14 cellular contexts compared by ENCODE assay signal in genomic region chr15:75182187-75183131, GRCh38. TPM values are rescaled to one million over a fixed set of nuclear protein-coding genes. Genes with fewer than 3 reads are reported as not detected.
DNase-seq lines count a peak whose midpoint lies in the region; ATAC-seq, FAIRE-seq and TF ChIP-seq lines count a peak whose summit lies in the region.
"Had no signal": no experiment of that assay in that cellular context is flagged by ENCODE, and none has a peak within 500 bp of the region (broad histone marks: within the 10 kb centered on the region; RNA-seq: fewer than 3 reads in every experiment).

No MANE protein-coding gene starts in this region.

- H4K91ac ChIP-seq in mesenchymal stem cell (ENCODE audit: low read length), result no peak overlapping the region

- H3K4me1 ChIP-seq in mesenchymal stem cell (ENCODE audit: control insufficient read depth, insufficient read depth, low read depth, low read length), result no peaks in the 10 kb centered on the region
- H3K4me1 ChIP-seq: parathyroid adenoma had no signal

- no peak overlapping the region for H2BK5ac ChIP-seq in mesenchymal stem cell (ENCODE audit: low read depth, low read length, poor library complexity, severe bottlenecking)

- no peak overlapping the region for H3K14ac ChIP-seq in mesenchymal stem cell (ENCODE audit: low read length in 2 of 2)

- 40% methylated on average over 10 of the region's 12 CpGs for WGBS in mesenchymal stem cell

- no peak overlapping the region for H2AFZ ChIP-seq in mesenchymal stem cell (ENCODE audit: low read depth, low read length)
- H2AFZ ChIP-seq: parathyroid adenoma had no signal

- ATAC-seq in GM18909 (IDR thresholded peaks at IDR 0.05; ENCODE audit: poor library complexity, unreplicated experiment), result no peak
- ATAC-seq: gastrocnemius medialis had no signal

- TF ChIP-seq CTCF in brain microvascular endothelial cell (IDR thresholded peaks at IDR 0.05; ENCODE audit: low read depth, low read length, missing control alignments), result peak; percentile 43

- no peak overlapping the region for H2BK12ac ChIP-seq in mesenchymal stem cell (ENCODE audit: low read length in 2 of 2)

- peak overlapping the region in 1 of 2 experiments; percentile 9 for H3K4ac ChIP-seq in mesenchymal stem cell (ENCODE audit: low read depth in 1 of 2, low read length in 2 of 2)

- H3K23ac ChIP-seq in mesenchymal stem cell (ENCODE audit: low read length in 2 of 2), result no peak overlapping the region

- no peak overlapping the region for H2BK15ac ChIP-seq in mesenchymal stem cell (ENCODE audit: low read depth, poor library complexity, severe bottlenecking)

- H3K4me3 ChIP-seq in H7 (ENCODE audit: insufficient read depth, low read depth, low read length), result no peak overlapping the region
- no peak overlapping the region for H3K4me3 ChIP-seq in brain microvascular endothelial cell (ENCODE audit: low read depth, low read length)
- H3K4me3 ChIP-seq in mesenchymal stem cell (ENCODE audit: insufficient read depth in 1 of 2, low read depth in 1 of 2, low read length in 2 of 2), result no peak overlapping the region
- H3K4me3 ChIP-seq: gastrocnemius medialis had no signal

- H3K27me3 ChIP-seq in H7 (ENCODE audit: control insufficient read depth, insufficient read depth, low read length) (peaks cover 13% of the 10 kb centered on the region), brain microvascular endothelial cell (replicated peaks) (no peaks in the 10 kb centered on the region), mesenchymal stem cell (ENCODE audit: control insufficient read depth in 1 of 2, insufficient read depth in 1 of 2, low read length in 2 of 2) (peaks cover 4 to 53% of the 10 kb centered on the region in 2 experiments)
- H3K27me3 ChIP-seq: BE2C had no signal

- no peaks in the 10 kb centered on the region for H3K79me1 ChIP-seq in mesenchymal stem cell (replicated peaks; ENCODE audit: low read length, poor library complexity, severe bottlenecking)

- FAIRE-seq in GM19239 (lab: Jason Lieb, UNC), result no peak

- no peaks in the 10 kb centered on the region for H3K9me3 ChIP-seq in mesenchymal stem cell (ENCODE audit: control insufficient read depth, low read length)
- H3K9me3 ChIP-seq: BE2C, gastrocnemius medialis had no signal

- no peak overlapping the region for H4K8ac ChIP-seq in mesenchymal stem cell (ENCODE audit: low read length)

- H3K18ac ChIP-seq in mesenchymal stem cell (ENCODE audit: low read depth in 1 of 2, low read length in 2 of 2), result peak overlapping the region in 1 of 2 experiments; percentile 15

- H3K36me3 ChIP-seq in H7 (replicated peaks; ENCODE audit: control insufficient read depth, insufficient read depth, low read length) (no peaks in the 10 kb centered on the region), brain microvascular endothelial cell (replicated peaks) (no peaks in the 10 kb centered on the region), mesenchymal stem cell (ENCODE audit: control insufficient read depth in 1 of 2, insufficient read depth in 2 of 2, low read depth in 1 of 2, low read length in 2 of 2) (no peaks in the 10 kb centered on the region)
- H3K36me3 ChIP-seq: BE2C, gastrocnemius medialis had no signal

- no peak overlapping the region for H3K4me2 ChIP-seq in mesenchymal stem cell (ENCODE audit: low read length, poor library complexity, severe bottlenecking)

- in situ Hi-C loops in brain microvascular endothelial cell (cut with HindIII; ENCODE audit: low pct_ligation_motif_present, low sequenced_read_pairs), result no loop called here

- H3K9ac ChIP-seq in mesenchymal stem cell (ENCODE audit: low read length), result no peak overlapping the region
- H3K9ac ChIP-seq: parathyroid adenoma had no signal

- H2BK120ac ChIP-seq in mesenchymal stem cell (ENCODE audit: low read depth, low read length), result no peak overlapping the region

- DNase-seq in AG08396 (ENCODE audit: low spot score), result peak; percentile 10
- peak; percentile 75 for DNase-seq in H7
- DNase-seq in brain microvascular endothelial cell, result no peak
- DNase-seq in mesenchymal stem cell, result peak; percentile 14
- no peak for DNase-seq in inferior parietal cortex (ENCODE audit: extremely low spot score)
- DNase-seq in stimulated activated naive CD4-positive, alpha-beta T cell (lab: John Stamatoyannopoulos, UW), result no peak
- no peak for DNase-seq in GM19239 (ENCODE audit: insufficient read length, low spot score)
- DNase-seq: BE2C; dermis blood vessel endothelial cell; gastrocnemius medialis; NCI-H1694; stimulated activated CD4-positive, alpha-beta T cell treated with anti-CD3 and anti-CD28 coated beads, Interleukin-2, amount 100 ng/mL, for 48 hours had no signal

- H3K27ac ChIP-seq in brain microvascular endothelial cell (no peak overlapping the region), mesenchymal stem cell (ENCODE audit: low read length, poor library complexity, severe bottlenecking) (no peak overlapping the region)
- H3K27ac ChIP-seq: gastrocnemius medialis, parathyroid adenoma had no signal

- no peak overlapping the region for H2AK5ac ChIP-seq in mesenchymal stem cell (ENCODE audit: low read length, severe bottlenecking)

RNA-seq across cellular contexts. Expression of gene C15orf39, which starts 19.2 kb away (rescaled TPM):
- total RNA-seq in H7 (2014; rRNA removed; shearing (Covaris generic)), result 35.9 and 37.1 TPM in 2 replicates
- 12.4 TPM for polyA plus RNA-seq in mesenchymal stem cell (2013, experiment 1 of 2)
- 12.2 TPM for polyA plus RNA-seq in mesenchymal stem cell (2013, experiment 2 of 2)

Comparison
In these comparisons a context has a peak if more than half of its experiments do, and no peak if none do; other contexts are left out.
1. DNase-seq: peak in AG08396 (single experiment), H7 (single experiment) and mesenchymal stem cell (single experiment); none in brain microvascular endothelial cell (single experiment), inferior parietal cortex (single experiment), stimulated activated naive CD4-positive, alpha-beta T cell (0 of 6) and GM19239 (single experiment).